Comparison of ENCODE assay signal across 1 cellular context in genomic region chr1:51519857-51520699, GRCh38.
TF ChIP-seq lines count a peak whose summit lies in the region.

No MANE protein-coding gene starts in this region.

TF ChIP-seq in GM23338, 12 proteins besides CTCF, POLR2A, EP300 and RAD21 (continued from another document):
- no peak for TF ChIP-seq REST (IDR thresholded peaks at IDR 0.05; ENCODE audit: unreplicated experiment)
